Comparison of ENCODE assay signal across 18 cellular contexts in genomic region chr20:49452011-49452482, GRCh38. TPM values are rescaled to one million over a fixed set of nuclear protein-coding genes. Genes with fewer than 3 reads are reported as not detected.
DNase-seq lines count a peak whose midpoint lies in the region; ATAC-seq and TF ChIP-seq lines count a peak whose summit lies in the region.
"Had no signal": no experiment of that assay in that cellular context is flagged by ENCODE, and none has a peak within 500 bp of the region (broad histone marks: within the 10 kb centered on the region; RNA-seq: fewer than 3 reads in every experiment).

No MANE protein-coding gene starts in this region.

- H3K9me3 ChIP-seq in PC-3 (ENCODE audit: low read length) (no peaks in the 10 kb centered on the region), esophagus muscularis mucosa (no peaks in the 10 kb centered on the region), WERI-Rb-1 (ENCODE audit: severe bottlenecking) (no peaks in the 10 kb centered on the region)
- H3K9me3 ChIP-seq: tibial nerve had no signal

- H2AFZ ChIP-seq in PC-3 (ENCODE audit: low read length), result no peak overlapping the region

- TF ChIP-seq POLR2A in esophagus muscularis mucosa (IDR thresholded peaks at IDR 0.05; ENCODE audit: low read depth), result no peak

- TF ChIP-seq CTCF in PC-3 (conservative IDR thresholded peaks at IDR 0.05; ENCODE audit: low read depth, low read length) (no peak), esophagus muscularis mucosa (IDR thresholded peaks at IDR 0.05) (no peak), omental fat pad (IDR thresholded peaks at IDR 0.05) (no peak), WERI-Rb-1 (IDR thresholded peaks at IDR 0.05; ENCODE audit: low read depth, low read length) (no peak)

- BruUV-seq in PC-3 (replicated peaks; lab: Mats Ljungman, UMichigan), result no TSS peak

- H3K36me3 ChIP-seq in PC-3 (ENCODE audit: low read depth, low read length) (no peaks in the 10 kb centered on the region), esophagus muscularis mucosa (peaks cover 0 to 4% (median 0%) of the 10 kb centered on the region in 4 donors), WERI-Rb-1 (no peaks in the 10 kb centered on the region; the same call in none of the 2 replicates)
- H3K36me3 ChIP-seq: tibial nerve had no signal

- no peak overlapping the region for H3K4me2 ChIP-seq in PC-3 (ENCODE audit: low read length)

- peak; percentile 86 for ATAC-seq in PC-3
- ATAC-seq in omental fat pad (ENCODE audit: low FRiP score), result peak; percentile 16
- no peak for ATAC-seq in GM18873 (IDR thresholded peaks at IDR 0.05; ENCODE audit: low FRiP score, unreplicated experiment)
- ATAC-seq: naive thymus-derived CD8-positive, alpha-beta T cell; T-cell had no signal

- intact Hi-C loops in PC-3 (cut with micrococcal nuclease) (no loop called here), esophagus muscularis mucosa (cut with DNase I) (no loop called here)

- POLR2A ChIA-PET in PC-3 (lab: Charles Lee; ENCODE audit: unreplicated experiment), result no interaction called here

- no peaks in the 10 kb centered on the region for H3F3A ChIP-seq in PC-3 (ENCODE audit: low read length, unreplicated experiment)

- H3K4me3 ChIP-seq in PC-3 (ENCODE audit: low read length) (no peak overlapping the region), esophagus muscularis mucosa (peak overlapping the region in 1 of 4 donors; percentile 2), WERI-Rb-1 (ENCODE audit: low read depth, low read length) (no peak overlapping the region)
- H3K4me3 ChIP-seq: dorsolateral prefrontal cortex, tibial nerve had no signal

- CTCF ChIA-PET in PC-3 (lab: Charles Lee), result no interaction called here

- no peaks in the 10 kb centered on the region for H3K79me2 ChIP-seq in PC-3 (ENCODE audit: low read length)

- H4K20me1 ChIP-seq in PC-3 (ENCODE audit: low read length), result no peaks in the 10 kb centered on the region

- peaks cover 9% of the 10 kb centered on the region for H3K4me1 ChIP-seq in PC-3 (ENCODE audit: insufficient read depth, low read length)
- H3K4me1 ChIP-seq in esophagus muscularis mucosa, result peaks cover 20 to 62% (median 57%) of the 10 kb centered on the region in 4 donors

- no peak overlapping the region for H3K27ac ChIP-seq in PC-3 (ENCODE audit: low read length)
- H3K27ac ChIP-seq in esophagus muscularis mucosa (replicated peaks in 1 of 4), result peak overlapping the region; percentile 85 to 88 (median 86)
- no peak overlapping the region for H3K27ac ChIP-seq in WERI-Rb-1

- no peak overlapping the region for H3K9ac ChIP-seq in PC-3 (ENCODE audit: low read length)

- WGBS in esophagus muscularis mucosa, result 22% methylated on average over 8 of the region's 9 CpGs

- H3K9me2 ChIP-seq in PC-3 (replicated peaks; ENCODE audit: low read length), result no peaks in the 10 kb centered on the region

- DNase-seq in Ammon's horn (ENCODE audit: low spot score), result peak; percentile 61
- DNase-seq in PC-3, result peak; percentile 63
- DNase-seq in esophagus muscularis mucosa (ENCODE audit: extremely low spot score), result no peak
- DNase-seq in omental fat pad (ENCODE audit: low spot score), result no peak
- no peak for DNase-seq in WERI-Rb-1
- DNase-seq in retina, result no peak
- no peak for DNase-seq in stimulated activated CD8-positive, alpha-beta memory T cell treated with anti-CD3 and anti-CD28 coated beads, Interleukin-4, amount 100 ng/mL, for 48 hours
- DNase-seq: activated CD4-positive, CD25-positive, alpha-beta regulatory T cell treated with anti-CD3 and anti-CD28 coated beads, Interleukin-2, amount 50 U/mL, for 72 hours; activated CD8-positive, alpha-beta memory T cell treated with anti-CD3 and anti-CD28 coated beads, Interleukin-2, amount 50 U/mL, for 48 hours; activated naive CD8-positive, alpha-beta T cell treated with anti-CD3 and anti-CD28 coated beads for 36 hours; foreskin melanocyte; kidney; naive thymus-derived CD8-positive, alpha-beta T cell; NCI-H2107; T-cell had no signal

- no peak for TF ChIP-seq EP300 in esophagus muscularis mucosa (IDR thresholded peaks at IDR 0.05)

- H3K27me3 ChIP-seq in PC-3 (ENCODE audit: low read length) (peaks cover 8% of the 10 kb centered on the region), esophagus muscularis mucosa (no peaks in the 10 kb centered on the region), WERI-Rb-1 (ENCODE audit: insufficient read depth, low read depth, severe bottlenecking) (no peaks in the 10 kb centered on the region)
- H3K27me3 ChIP-seq: dorsolateral prefrontal cortex had no signal

RNA-seq across cellular contexts. Expression of gene KCNB1, which starts 30.4 kb away (rescaled TPM):
- 0.04 and 0.35 TPM in 2 replicates for total RNA-seq in PC-3 (2014; rRNA removed)
- 10 to 100 TPM; 32.3 to 55.5 (median 51.9) TPM for total RNA-seq in esophagus muscularis mucosa
- total RNA-seq in omental fat pad, result 10 to 100 TPM; 15.0 to 34.4 (median 22.9) TPM
- total RNA-seq: activated naive CD8-positive, alpha-beta T cell treated with anti-CD3 and anti-CD28 coated beads for 36 hours had no signal

Comparison
In these comparisons a context has a peak if more than half of its experiments do, and no peak if none do; other contexts are left out.
1. DNase-seq: peak in Ammon's horn (single experiment) and PC-3 (single experiment); none in esophagus muscularis mucosa (single experiment), omental fat pad (single experiment), WERI-Rb-1 (single experiment), retina (single experiment) and stimulated activated CD8-positive, alpha-beta memory T cell treated with anti-CD3 and anti-CD28 coated beads, Interleukin-4, amount 100 ng/mL, for 48 hours (single experiment).
2. H3K27ac ChIP-seq: peak in esophagus muscularis mucosa (4 of 4); none in PC-3 (single experiment) and WERI-Rb-1 (single experiment).
3. RNA of gene KCNB1, which starts 30.4 kb away (total RNA-seq): 32.3 to 55.5 TPM in esophagus muscularis mucosa and 15.0 to 34.4 TPM in omental fat pad; 0.04 to 0.35 TPM in PC-3; every median in the first group is over 10 times any median in the second.